In the genomic region with DNA sequence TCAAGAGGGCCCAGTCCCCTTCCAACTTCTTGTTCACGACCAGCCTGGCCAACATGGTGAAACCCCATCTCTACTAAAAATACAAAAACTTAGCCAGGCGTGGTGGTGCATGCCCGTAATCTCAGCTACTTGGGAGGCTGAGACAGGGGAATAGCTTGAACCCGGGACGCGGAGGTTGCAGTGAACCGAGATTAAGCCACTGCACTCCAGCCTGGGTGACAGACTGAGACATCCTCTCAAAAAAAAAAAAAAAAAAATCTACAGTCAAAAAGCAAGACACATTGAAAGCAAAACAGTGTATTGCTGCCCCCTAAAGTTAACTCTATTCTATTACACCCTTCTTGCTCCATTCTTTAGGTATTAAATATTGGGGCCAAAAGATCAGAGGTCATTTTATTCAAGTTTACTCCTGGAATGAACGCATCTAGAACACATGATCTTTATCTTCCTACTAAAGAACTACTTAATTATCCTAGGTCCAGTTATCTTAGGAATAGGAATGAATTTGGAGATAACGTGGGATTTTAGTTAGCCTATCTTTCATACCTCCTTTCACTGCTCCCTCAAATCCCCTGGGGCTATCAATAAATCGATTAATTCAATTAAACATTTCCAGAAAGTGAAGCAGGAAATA, we compare ENCODE assay signal across 2 cellular contexts.
A peak's percentile ranks its signal among the peaks of the same experiment; 100 is the strongest.
TF ChIP-seq lines count a peak whose summit lies in the region.

No MANE protein-coding gene starts in this region.

TF ChIP-seq in K562, 482 proteins besides CTCF, POLR2A, EP300 and RAD21 (continued from another document):
- TF ChIP-seq, protein P1, sequence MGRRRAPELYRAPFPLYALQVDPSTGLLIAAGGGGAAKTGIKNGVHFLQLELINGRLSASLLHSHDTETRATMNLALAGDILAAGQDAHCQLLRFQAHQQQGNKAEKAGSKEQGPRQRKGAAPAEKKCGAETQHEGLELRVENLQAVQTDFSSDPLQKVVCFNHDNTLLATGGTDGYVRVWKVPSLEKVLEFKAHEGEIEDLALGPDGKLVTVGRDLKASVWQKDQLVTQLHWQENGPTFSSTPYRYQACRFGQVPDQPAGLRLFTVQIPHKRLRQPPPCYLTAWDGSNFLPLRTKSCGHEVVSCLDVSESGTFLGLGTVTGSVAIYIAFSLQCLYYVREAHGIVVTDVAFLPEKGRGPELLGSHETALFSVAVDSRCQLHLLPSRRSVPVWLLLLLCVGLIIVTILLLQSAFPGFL (CRISPR knock-in tag; IDR thresholded peaks at IDR 0.05) = no peak
- no peak for TF ChIP-seq CBFB (CRISPR knock-in tag; IDR thresholded peaks at IDR 0.05)
- no peak for TF ChIP-seq ZNF785 (CRISPR knock-in tag; IDR thresholded peaks at IDR 0.05)
- TF ChIP-seq TRIM24 (IDR thresholded peaks at IDR 0.05) = no peak
- TF ChIP-seq CHD2 (IDR thresholded peaks at IDR 0.05; ENCODE audit: low read depth, low read length) = no peak

TF ChIP-seq in HepG2, 621 proteins besides CTCF, POLR2A, EP300 and RAD21 (continued from another document and continues in another):
- TF ChIP-seq ZNF687 (CRISPR knock-in tag; IDR thresholded peaks at IDR 0.05) (no peak), GATAD1 (CRISPR knock-in tag; IDR thresholded peaks at IDR 0.05) (0 out of 2 replicates have a peak, but pooled peaks have one; percentile 36), JUND (CRISPR knock-in tag; IDR thresholded peaks at IDR 0.05) (no peak), ZNF567 (CRISPR knock-in tag; IDR thresholded peaks at IDR 0.05; ENCODE audit: borderline replicate concordance) (no peak), GATAD2A (CRISPR knock-in tag; IDR thresholded peaks at IDR 0.05) (peak; percentile 34; the same call in 1 of the 2 replicates), CBX2 (IDR thresholded peaks at IDR 0.05; ENCODE audit: low read depth, low read length) (no peak), CBX2 (CRISPR knock-in tag; IDR thresholded peaks at IDR 0.05; ENCODE audit: low read depth) (no peak), REXO4 (CRISPR knock-in tag; IDR thresholded peaks at IDR 0.05; ENCODE audit: borderline replicate concordance) (no peak), RARA (CRISPR knock-in tag; IDR thresholded peaks at IDR 0.05) (no peak), ZNF772 (CRISPR knock-in tag; IDR thresholded peaks at IDR 0.05) (no peak), TARDBP (CRISPR knock-in tag; IDR thresholded peaks at IDR 0.05) (no peak), NFE2L2 (IDR thresholded peaks at IDR 0.05; ENCODE audit: low read length) (no peak), ZNF629 (CRISPR knock-in tag; conservative IDR thresholded peaks at IDR 0.05) (no peak), HMGXB3 (CRISPR knock-in tag; IDR thresholded peaks at IDR 0.05; ENCODE audit: borderline replicate concordance) (no peak), IRF2 (CRISPR knock-in tag; IDR thresholded peaks at IDR 0.05) (no peak), ARID3A (IDR thresholded peaks at IDR 0.05; ENCODE audit: low read depth, low read length) (0 out of 2 replicates have a peak, but pooled peaks have one; percentile 47), ZFP41 (CRISPR knock-in tag; IDR thresholded peaks at IDR 0.05; ENCODE audit: borderline replicate concordance) (no peak), SIN3A (IDR thresholded peaks at IDR 0.05; ENCODE audit: borderline replicate concordance, low read depth, low read length) (no peak), KDM5A (IDR thresholded peaks at IDR 0.05; ENCODE audit: borderline replicate concordance, low read length) (peak; percentile 38; the same call in 1 of the 2 replicates), ZSCAN31 (CRISPR knock-in tag; IDR thresholded peaks at IDR 0.05; ENCODE audit: low read depth) (no peak), NR2F1 (CRISPR knock-in tag; IDR thresholded peaks at IDR 0.05) (peak in 1 of 2 experiments; percentile 58; a peak in 2 of 4 replicates), ZNF512 (CRISPR knock-in tag; IDR thresholded peaks at IDR 0.05) (no peak), ZNF333 (CRISPR knock-in tag; IDR thresholded peaks at IDR 0.05; ENCODE audit: borderline replicate concordance) (no peak), ZNF792 (CRISPR knock-in tag; IDR thresholded peaks at IDR 0.05) (no peak), NR2F6 (IDR thresholded peaks at IDR 0.05) (peak; percentile 51), NR2F6 (CRISPR knock-in tag; IDR thresholded peaks at IDR 0.05) (0 out of 2 replicates have a peak, but pooled peaks have one; percentile 14), KLF9 (CRISPR knock-in tag; IDR thresholded peaks at IDR 0.05; ENCODE audit: low read depth) (no peak), FUBP1 (CRISPR knock-in tag; IDR thresholded peaks at IDR 0.05; ENCODE audit: borderline replicate concordance) (no peak), BCL6 (CRISPR knock-in tag; IDR thresholded peaks at IDR 0.05) (no peak), ZNF530 (CRISPR knock-in tag; IDR thresholded peaks at IDR 0.05; ENCODE audit: low read depth) (no peak), ZNF703 (CRISPR knock-in tag; IDR thresholded peaks at IDR 0.05; ENCODE audit: borderline replicate concordance) (no peak)
- TF ChIP-seq, protein P2, sequence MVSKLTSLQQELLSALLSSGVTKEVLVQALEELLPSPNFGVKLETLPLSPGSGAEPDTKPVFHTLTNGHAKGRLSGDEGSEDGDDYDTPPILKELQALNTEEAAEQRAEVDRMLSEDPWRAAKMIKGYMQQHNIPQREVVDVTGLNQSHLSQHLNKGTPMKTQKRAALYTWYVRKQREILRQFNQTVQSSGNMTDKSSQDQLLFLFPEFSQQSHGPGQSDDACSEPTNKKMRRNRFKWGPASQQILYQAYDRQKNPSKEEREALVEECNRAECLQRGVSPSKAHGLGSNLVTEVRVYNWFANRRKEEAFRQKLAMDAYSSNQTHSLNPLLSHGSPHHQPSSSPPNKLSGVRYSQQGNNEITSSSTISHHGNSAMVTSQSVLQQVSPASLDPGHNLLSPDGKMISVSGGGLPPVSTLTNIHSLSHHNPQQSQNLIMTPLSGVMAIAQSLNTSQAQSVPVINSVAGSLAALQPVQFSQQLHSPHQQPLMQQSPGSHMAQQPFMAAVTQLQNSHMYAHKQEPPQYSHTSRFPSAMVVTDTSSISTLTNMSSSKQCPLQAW (CRISPR knock-in tag; IDR thresholded peaks at IDR 0.05) = no peak
- TF ChIP-seq, protein P3, sequence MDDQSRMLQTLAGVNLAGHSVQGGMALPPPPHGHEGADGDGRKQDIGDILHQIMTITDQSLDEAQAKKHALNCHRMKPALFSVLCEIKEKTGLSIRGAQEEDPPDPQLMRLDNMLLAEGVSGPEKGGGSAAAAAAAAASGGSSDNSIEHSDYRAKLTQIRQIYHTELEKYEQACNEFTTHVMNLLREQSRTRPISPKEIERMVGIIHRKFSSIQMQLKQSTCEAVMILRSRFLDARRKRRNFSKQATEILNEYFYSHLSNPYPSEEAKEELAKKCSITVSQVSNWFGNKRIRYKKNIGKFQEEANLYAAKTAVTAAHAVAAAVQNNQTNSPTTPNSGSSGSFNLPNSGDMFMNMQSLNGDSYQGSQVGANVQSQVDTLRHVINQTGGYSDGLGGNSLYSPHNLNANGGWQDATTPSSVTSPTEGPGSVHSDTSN (CRISPR knock-in tag; IDR thresholded peaks at IDR 0.05; ENCODE audit: borderline replicate concordance) = no peak
